In the genomic region with DNA sequence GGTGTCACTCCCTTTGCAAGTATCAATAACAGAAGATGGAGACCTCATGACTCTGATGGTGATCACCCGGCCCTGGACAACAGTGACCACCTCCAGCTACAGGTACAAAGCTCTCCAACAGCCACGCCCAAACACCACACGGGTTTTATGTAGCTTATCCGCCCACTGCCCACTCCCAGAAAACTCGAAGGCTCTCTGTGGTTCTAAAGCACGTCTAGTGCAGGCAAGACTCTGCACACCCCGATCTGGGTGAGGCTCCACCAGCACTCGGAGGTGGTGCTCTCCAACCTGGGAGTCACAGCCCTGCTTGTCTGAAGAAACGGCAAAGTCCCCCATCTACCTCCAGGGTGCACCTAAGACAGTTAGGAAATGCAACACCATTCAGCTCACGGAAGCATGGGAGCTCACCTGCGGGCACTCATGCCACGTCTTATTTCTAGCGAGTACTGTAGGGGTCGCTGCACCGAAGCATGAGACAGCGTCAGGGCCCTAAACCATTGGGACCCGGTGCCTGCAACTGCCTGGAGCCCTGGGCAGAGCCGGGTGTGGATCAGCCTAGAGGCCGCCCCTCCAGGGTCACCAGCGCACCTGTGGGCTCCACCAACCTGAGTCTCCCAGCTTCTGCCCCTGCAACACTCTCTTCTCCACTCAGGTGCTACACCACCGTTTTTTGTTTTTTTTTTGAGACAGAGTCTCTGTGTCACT, we compare ENCODE assay signal across 28 cellular contexts.
"Had no signal": no experiment of that assay in that cellular context is flagged by ENCODE, and none has a peak within 500 bp of the region (broad histone marks: within the 10 kb centered on the region; RNA-seq: fewer than 3 reads in every experiment).

No MANE protein-coding gene starts in this region.

- H3K36me3 ChIP-seq: gastroesophageal sphincter, left lung, neutrophil had no signal

- H3K36me3 Mint-ChIP-seq: activated naive CD4-positive, alpha-beta T cell treated with anti-CD3 and anti-CD28 coated beads, Interleukin-2, amount 50 U/mL, for 24 hours; natural killer cell treated with Interleukin-12 subunit alpha and Interleukin-12 subunit beta and Interleukin-15 and Interleukin-18, amount 100 ng/mL, for 72 hours; stimulated activated memory B cell treated with anti-CD40 and anti-IgM and Interleukin-4, amounts not matched to agents 10 μg/mL and 1 μg/mL and 100 μg/mL, for 72 hours had no signal

- H3K27ac Mint-ChIP-seq: activated CD4-positive, alpha-beta memory T cell treated with anti-CD3 and anti-CD28 coated beads, Interleukin-2, amount 10 ng/mL, durations not matched to agents 7 days and 5 days; activated CD4-positive, alpha-beta T cell treated with anti-CD3 and anti-CD28 coated beads, Interleukin-2, amount 10 ng/mL, durations not matched to agents 7 days and 5 days; activated naive CD4-positive, alpha-beta T cell treated with anti-CD3 and anti-CD28 coated beads, Interleukin-2, amount 50 U/mL, for 24 hours; activated naive CD8-positive, alpha-beta T cell treated with anti-CD3 and anti-CD28 coated beads, Interleukin-2, amount 50 U/mL, for 24 hours; activated T-helper 17 cell treated with anti-CD3 and anti-CD28 coated beads, Interleukin-2, amount 50 U/mL, for 72 hours; natural killer cell treated with Interleukin-12 subunit alpha and Interleukin-12 subunit beta and Interleukin-15 and Interleukin-18, amount 100 ng/mL, for 72 hours; progenitor cell of endocrine pancreas; stimulated activated memory B cell treated with anti-CD40 and anti-IgM and Interleukin-4, amounts not matched to agents 10 μg/mL and 1 μg/mL and 100 μg/mL, for 72 hours had no signal

- H3K27me3 Mint-ChIP-seq: activated CD4-positive, alpha-beta memory T cell treated with anti-CD3 and anti-CD28 coated beads, Interleukin-2, amount 10 ng/mL, durations not matched to agents 7 days and 5 days; activated CD4-positive, alpha-beta T cell treated with anti-CD3 and anti-CD28 coated beads, Interleukin-2, amount 10 ng/mL, durations not matched to agents 7 days and 5 days; natural killer cell treated with Interleukin-12 subunit alpha and Interleukin-12 subunit beta and Interleukin-15 and Interleukin-18, amount 100 ng/mL, for 72 hours; stimulated activated memory B cell treated with anti-CD40 and anti-IgM and Interleukin-4, amounts not matched to agents 10 μg/mL and 1 μg/mL and 100 μg/mL, for 72 hours; stimulated activated naive CD8-positive, alpha-beta T cell treated with anti-CD3 and anti-CD28 coated beads, Interleukin-15, amount 100 ng/mL, for 72 hours had no signal

- H3K27me3 ChIP-seq: left lung had no signal

- H3K4me1 ChIP-seq: gastroesophageal sphincter, left lung had no signal

- H3K9me3 ChIP-seq: gastroesophageal sphincter, left lung, mucosa of descending colon, neutrophil had no signal

- H3K9me3 Mint-ChIP-seq: activated CD4-positive, alpha-beta T cell treated with anti-CD3 and anti-CD28 coated beads, Interleukin-2, amount 10 ng/mL, durations not matched to agents 7 days and 5 days; activated naive CD4-positive, alpha-beta T cell treated with anti-CD3 and anti-CD28 coated beads, Interleukin-2, amount 50 U/mL, for 24 hours; activated naive CD8-positive, alpha-beta T cell treated with anti-CD3 and anti-CD28 coated beads, Interleukin-2, amount 50 U/mL, for 24 hours; activated T-cell treated with anti-CD3 and anti-CD28 coated beads, Interleukin-2, amount 50 U/mL, for 4 hours; activated T-helper 17 cell treated with anti-CD3 and anti-CD28 coated beads, Interleukin-2, amount 50 U/mL, for 72 hours; central memory CD8-positive, alpha-beta T cell; natural killer cell treated with Interleukin-12 subunit alpha and Interleukin-12 subunit beta and Interleukin-15 and Interleukin-18, amount 100 ng/mL, for 72 hours; stimulated activated naive CD8-positive, alpha-beta T cell treated with anti-CD3 and anti-CD28 coated beads, Interleukin-15, amount 100 ng/mL, for 72 hours had no signal

- DNase-seq: activated CD4-positive, alpha-beta memory T cell treated with anti-CD3 and anti-CD28 coated beads, Interleukin-2, amount 10 ng/mL, durations not matched to agents 7 days and 5 days; activated CD4-positive, alpha-beta T cell treated with anti-CD3 and anti-CD28 coated beads for 1 hour; activated CD4-positive, alpha-beta T cell treated with anti-CD3 and anti-CD28 coated beads, Interleukin-2, amount 10 ng/mL, durations not matched to agents 7 days and 5 days; activated naive CD8-positive, alpha-beta T cell treated with anti-CD3 and anti-CD28 coated beads, Interleukin-2, amount 50 U/mL, for 24 hours; activated T-cell treated with anti-CD3 and anti-CD28 coated beads, Interleukin-2, amount 50 U/mL, for 4 hours; dermis blood vessel endothelial cell; effector CD4-positive, alpha-beta T cell; erythroblast; hippocampal formation; kidney glomerular epithelial cell; mucosa of descending colon; stimulated activated CD4-positive, alpha-beta T cell treated with anti-CD3 and anti-CD28 coated beads, Interleukin-1b, Interleukin-23, amount 100 ng/mL, for 48 hours; stimulated activated CD4-positive, alpha-beta T cell treated with anti-CD3 and anti-CD28 coated beads, Interleukin-4, amount 100 ng/mL, for 4 hours; stimulated activated CD8-positive, alpha-beta memory T cell treated with anti-CD3 and anti-CD28 coated beads, Interleukin-4, amount 100 ng/mL, for 48 hours; stimulated activated naive CD8-positive, alpha-beta T cell treated with anti-CD3 and anti-CD28 coated beads, Interleukin-15, amount 100 ng/mL, for 72 hours; substantia nigra; T-helper 2 cell had no signal

- H3K27ac ChIP-seq: gastroesophageal sphincter, left lung, neutrophil had no signal

- ATAC-seq: activated naive CD8-positive, alpha-beta T cell treated with anti-CD3 and anti-CD28 coated beads, Interleukin-2, amount 50 U/mL, for 24 hours; activated T-cell treated with anti-CD3 and anti-CD28 coated beads, Interleukin-2, amount 50 U/mL, for 4 hours; activated T-helper 17 cell treated with anti-CD3 and anti-CD28 coated beads, Interleukin-2, amount 50 U/mL, for 72 hours; gastroesophageal sphincter; left lung; mucosa of descending colon; natural killer cell treated with Interleukin-12 subunit alpha and Interleukin-12 subunit beta and Interleukin-15 and Interleukin-18, amount 100 ng/mL, for 72 hours; stimulated activated memory B cell treated with anti-CD40 and anti-IgM and Interleukin-4, amounts not matched to agents 10 μg/mL and 1 μg/mL and 100 μg/mL, for 72 hours; stimulated activated naive CD8-positive, alpha-beta T cell treated with anti-CD3 and anti-CD28 coated beads, Interleukin-15, amount 100 ng/mL, for 72 hours had no signal

- H3K4me3 ChIP-seq: gastroesophageal sphincter, left lung, lung, mucosa of descending colon, smooth muscle cell had no signal

- H3K4me2 ChIP-seq: smooth muscle cell had no signal

- H3K4me1 Mint-ChIP-seq: activated CD4-positive, alpha-beta memory T cell treated with anti-CD3 and anti-CD28 coated beads, Interleukin-2, amount 10 ng/mL, durations not matched to agents 7 days and 5 days; activated CD4-positive, alpha-beta T cell treated with anti-CD3 and anti-CD28 coated beads, Interleukin-2, amount 10 ng/mL, durations not matched to agents 7 days and 5 days; activated naive CD4-positive, alpha-beta T cell treated with anti-CD3 and anti-CD28 coated beads, Interleukin-2, amount 50 U/mL, for 24 hours; activated naive CD8-positive, alpha-beta T cell treated with anti-CD3 and anti-CD28 coated beads, Interleukin-2, amount 50 U/mL, for 24 hours; activated T-helper 17 cell treated with anti-CD3 and anti-CD28 coated beads, Interleukin-2, amount 50 U/mL, for 72 hours; central memory CD8-positive, alpha-beta T cell; stimulated activated memory B cell treated with anti-CD40 and anti-IgM and Interleukin-4, amounts not matched to agents 10 μg/mL and 1 μg/mL and 100 μg/mL, for 72 hours; stimulated activated naive CD8-positive, alpha-beta T cell treated with anti-CD3 and anti-CD28 coated beads, Interleukin-15, amount 100 ng/mL, for 72 hours had no signal

- H3K4me3 Mint-ChIP-seq: activated CD4-positive, alpha-beta memory T cell treated with anti-CD3 and anti-CD28 coated beads, Interleukin-2, amount 10 ng/mL, durations not matched to agents 7 days and 5 days; activated CD4-positive, alpha-beta T cell treated with anti-CD3 and anti-CD28 coated beads, Interleukin-2, amount 10 ng/mL, durations not matched to agents 7 days and 5 days; activated naive CD4-positive, alpha-beta T cell treated with anti-CD3 and anti-CD28 coated beads, Interleukin-2, amount 50 U/mL, for 24 hours; activated naive CD8-positive, alpha-beta T cell treated with anti-CD3 and anti-CD28 coated beads, Interleukin-2, amount 50 U/mL, for 24 hours; activated T-cell treated with anti-CD3 and anti-CD28 coated beads, Interleukin-2, amount 50 U/mL, for 4 hours; activated T-helper 17 cell treated with anti-CD3 and anti-CD28 coated beads, Interleukin-2, amount 50 U/mL, for 72 hours; central memory CD8-positive, alpha-beta T cell; natural killer cell treated with Interleukin-12 subunit alpha and Interleukin-12 subunit beta and Interleukin-15 and Interleukin-18, amount 100 ng/mL, for 72 hours; stimulated activated memory B cell treated with anti-CD40 and anti-IgM and Interleukin-4, amounts not matched to agents 10 μg/mL and 1 μg/mL and 100 μg/mL, for 72 hours; stimulated activated naive CD8-positive, alpha-beta T cell treated with anti-CD3 and anti-CD28 coated beads, Interleukin-15, amount 100 ng/mL, for 72 hours had no signal
